ENCODE assay signal across 8 cellular contexts in genomic region chr5:33299621-33300208, GRCh38.
A peak's percentile ranks its signal among the peaks of the same experiment; 100 is the strongest.
DNase-seq lines count a peak whose midpoint lies in the region; ATAC-seq and TF ChIP-seq lines count a peak whose summit lies in the region.

No MANE protein-coding gene starts in this region.

- intact Hi-C loops in esophagus squamous epithelium (cut with DNase I) = no loop called here

- DNase-seq in AG20443 (ENCODE audit: low spot score) = peak; percentile 29
- peak in 1 of 3 donors; percentile 50 for DNase-seq in Peyer's patch
- DNase-seq in esophagus squamous epithelium (lab: John Stamatoyannopoulos, UW) = no peak
- DNase-seq in osteoblast (ENCODE audit: insufficient read length, low spot score, missing footprints) = peak; percentile 57
- no peak for DNase-seq in stimulated activated CD4-positive, alpha-beta T cell treated with anti-CD3 and anti-CD28 coated beads, Interleukin-1b, Interleukin-23, amount 100 ng/mL, for 48 hours
- no peak for DNase-seq in superior temporal gyrus (ENCODE audit: extremely low spot score)

- H3K79me2 ChIP-seq in osteoblast (ENCODE audit: insufficient read depth, low read length) = no peaks in the 10 kb centered on the region

- peak overlapping the region; percentile 56 for H3K4me2 ChIP-seq in osteoblast (ENCODE audit: insufficient read depth, low read length)

- H3K27me3 ChIP-seq in Peyer's patch (no peaks in the 10 kb centered on the region), esophagus squamous epithelium (no peaks in the 10 kb centered on the region), osteoblast (ENCODE audit: insufficient read depth, low read length) (no peaks in the 10 kb centered on the region)

- peak overlapping the region; percentile 87 for H2AFZ ChIP-seq in osteoblast (ENCODE audit: low read length)

- H4K20me1 ChIP-seq in osteoblast (ENCODE audit: insufficient read depth, low read length) = no peaks in the 10 kb centered on the region

- TF ChIP-seq POLR2A in Peyer's patch (IDR thresholded peaks at IDR 0.05) (no peak), esophagus squamous epithelium (IDR thresholded peaks at IDR 0.05) (no peak)

- H3K4me3 ChIP-seq in Peyer's patch = no peak overlapping the region
- H3K4me3 ChIP-seq in esophagus squamous epithelium = peak overlapping the region in 1 of 4 donors; percentile 15
- peak overlapping the region; percentile 27 for H3K4me3 ChIP-seq in osteoblast (ENCODE audit: insufficient read depth, low read length)

- peak; percentile 32 for ATAC-seq in GM18861 (IDR thresholded peaks at IDR 0.05; ENCODE audit: unreplicated experiment)
- peak; percentile 32 for ATAC-seq in HG03095 (IDR thresholded peaks at IDR 0.05; ENCODE audit: unreplicated experiment)

- no peaks in the 10 kb centered on the region for H3K9me3 ChIP-seq in Peyer's patch
- no peaks in the 10 kb centered on the region for H3K9me3 ChIP-seq in esophagus squamous epithelium
- H3K9me3 ChIP-seq in osteoblast (ENCODE audit: low read depth, low read length) = no peaks in the 10 kb centered on the region

- H3K36me3 ChIP-seq in Peyer's patch (no peaks in the 10 kb centered on the region), esophagus squamous epithelium (no peaks in the 10 kb centered on the region), osteoblast (ENCODE audit: insufficient read depth, low read length) (no peaks in the 10 kb centered on the region)

- H3K27ac ChIP-seq in Peyer's patch (no peak overlapping the region), esophagus squamous epithelium (peak overlapping the region in 1 of 4 donors; percentile 44), osteoblast (ENCODE audit: low read depth, low read length) (peak overlapping the region; percentile 81)

- no peaks in the 10 kb centered on the region for H3K4me1 ChIP-seq in Peyer's patch
- peaks cover 0 to 15% (median 12%) of the 10 kb centered on the region in 3 donors for H3K4me1 ChIP-seq in esophagus squamous epithelium
- H3K4me1 ChIP-seq in osteoblast (ENCODE audit: insufficient read depth, low read length) = peaks cover 17% of the 10 kb centered on the region

- WGBS in esophagus squamous epithelium, 2 donors = 10 to 13% methylated on average over 5 of the region's 5 CpGs

- TF ChIP-seq CTCF in Peyer's patch (IDR thresholded peaks at IDR 0.05) = peak in 4 of 6 experiments; percentile 5 to 75 (median 22)
- TF ChIP-seq CTCF in esophagus squamous epithelium (IDR thresholded peaks at IDR 0.05) = peak in 5 of 6 experiments; percentile 34 to 60 (median 40)
- TF ChIP-seq CTCF in osteoblast (IDR thresholded peaks at IDR 0.05; ENCODE audit: extremely low read depth, low read depth, low read length) = peak; percentile 43

Comparison
In these comparisons a context has a peak if more than half of its experiments do, and no peak if none do; other contexts are left out.
1. DNase-seq: peak in AG20443 (single experiment) and osteoblast (single experiment); none in esophagus squamous epithelium (single experiment), stimulated activated CD4-positive, alpha-beta T cell treated with anti-CD3 and anti-CD28 coated beads, Interleukin-1b, Interleukin-23, amount 100 ng/mL, for 48 hours (single experiment) and superior temporal gyrus (single experiment).
2. Peak in every context shown above with its lines, with median percentiles within 50 percentile points of each other: CTCF ChIP-seq.